Comparison of ENCODE assay signal across 8 cellular contexts in genomic region chr2:120736955-120737801, GRCh38. TPM values are rescaled to one million over a fixed set of nuclear protein-coding genes. Genes with fewer than 3 reads are reported as not detected.
A peak's percentile ranks its signal among the peaks of the same experiment; 100 is the strongest.
DNase-seq lines count a peak whose midpoint lies in the region; ATAC-seq, FAIRE-seq and TF ChIP-seq lines count a peak whose summit lies in the region.

No MANE protein-coding gene starts in this region.

- H3K4me1 ChIP-seq in gastroesophageal sphincter, result peaks cover 2 to 94% (median 22%) of the 10 kb centered on the region in 3 donors
- H3K4me1 ChIP-seq in ovary (ENCODE audit: insufficient read depth), result peaks cover 26% of the 10 kb centered on the region
- no peaks in the 10 kb centered on the region for H3K4me1 ChIP-seq in small intestine (ENCODE audit: control insufficient read depth in 2 of 2, insufficient read depth in 1 of 2, low read depth in 1 of 2, low read length in 1 of 2)

- H3K9me3 ChIP-seq in SK-N-MC (ENCODE audit: low read depth, low read length) (no peaks in the 10 kb centered on the region), gastroesophageal sphincter (no peaks in the 10 kb centered on the region), ovary (no peaks in the 10 kb centered on the region), small intestine (ENCODE audit: control insufficient read depth, low read depth) (no peaks in the 10 kb centered on the region)

- ATAC-seq in gastroesophageal sphincter (peak; percentile 70), GM21723 (IDR thresholded peaks at IDR 0.05; ENCODE audit: unreplicated experiment) (no peak)

- H3K27me3 Mint-ChIP-seq in activated CD4-positive, alpha-beta T cell treated with anti-CD3 and anti-CD28 coated beads, Interleukin-2, amount 10 ng/mL, durations not matched to agents 7 days and 5 days, result peaks cover 78% of the 10 kb centered on the region

- DNase-seq in activated CD4-positive, alpha-beta T cell treated with anti-CD3 and anti-CD28 coated beads, Interleukin-2, amount 10 ng/mL, durations not matched to agents 7 days and 5 days, result no peak
- no peak for DNase-seq in activated CD4-positive, alpha-beta T cell treated with anti-CD3 and anti-CD28 coated beads, Interleukin-2, amount 50 U/mL, for 4 hours
- DNase-seq in SK-N-MC (ENCODE audit: low read depth, low spot score) (no peak), ovary (peak; percentile 77 to 85 (median 83)), small intestine (no peak), HPDE6-E6E7 (ENCODE audit: extremely low spot score) (no peak)

- no peak for TF ChIP-seq POLR2A in gastroesophageal sphincter (IDR thresholded peaks at IDR 0.05)
- TF ChIP-seq POLR2A in ovary (IDR thresholded peaks at IDR 0.05), result no peak

- 0 to 1% methylated on average over 7 to 16 of the region's 55 CpGs for WGBS in gastroesophageal sphincter (ENCODE audit: low coverage in 1 of 2), 2 donors
- WGBS in ovary, 3 donors, result 1 to 3% (median 1%) methylated on average over 55 of the region's 55 CpGs
- whole genome bisulfite sequencing in small intestine, 3 donors, result 3 to 4% (median 3%) methylated on average over 55 of the region's 55 CpGs

- TF ChIP-seq EP300 in gastroesophageal sphincter (IDR thresholded peaks at IDR 0.05) (no peak), ovary (IDR thresholded peaks at IDR 0.05) (no peak)

- CTCF ChIA-PET in activated CD4-positive, alpha-beta T cell treated with anti-CD3 and anti-CD28 coated beads, Interleukin-2, amount 10 ng/mL, durations not matched to agents 7 days and 5 days (lab: Charles Lee), result interaction anchor here (0.7 kb wide), 1 partner anchor 41 kb away, joined by 3 read pairs; no protein-coding TSS in a partner anchor

- no peaks in the 10 kb centered on the region for H3K9me3 Mint-ChIP-seq in activated CD4-positive, alpha-beta T cell treated with anti-CD3 and anti-CD28 coated beads, Interleukin-2, amount 10 ng/mL, durations not matched to agents 7 days and 5 days

- peak overlapping the region; percentile 27 for H3K4me3 Mint-ChIP-seq in activated CD4-positive, alpha-beta T cell treated with anti-CD3 and anti-CD28 coated beads, Interleukin-2, amount 10 ng/mL, durations not matched to agents 7 days and 5 days

- H3K4me3 ChIP-seq in SK-N-MC (peak overlapping the region; percentile 97), gastroesophageal sphincter (peak overlapping the region; percentile 42 to 76), ovary (peak overlapping the region; percentile 48), small intestine (ENCODE audit: low read depth in 1 of 2, low read length in 2 of 2) (peak overlapping the region in 1 of 2 donors; percentile 17)

- H3K36me3 Mint-ChIP-seq in activated CD4-positive, alpha-beta T cell treated with anti-CD3 and anti-CD28 coated beads, Interleukin-2, amount 10 ng/mL, durations not matched to agents 7 days and 5 days (ENCODE audit: low read depth), result no peaks in the 10 kb centered on the region

- peak overlapping the region; percentile 81 for H3K9ac ChIP-seq in SK-N-MC (ENCODE audit: insufficient read length)

- TF ChIP-seq CTCF in gastroesophageal sphincter (IDR thresholded peaks at IDR 0.05) (no peak), ovary (IDR thresholded peaks at IDR 0.05) (no peak)

- peaks cover 20% of the 10 kb centered on the region for H3K4me1 Mint-ChIP-seq in activated CD4-positive, alpha-beta T cell treated with anti-CD3 and anti-CD28 coated beads, Interleukin-2, amount 10 ng/mL, durations not matched to agents 7 days and 5 days

- intact Hi-C loops in ovary (cut with DNase I), result loop anchor here in 3 of 4 donors (5.0 to 10.0 kb wide), 5 partner anchors 65 to 178 kb away; no protein-coding TSS in a partner anchor

- POLR2A ChIA-PET in activated CD4-positive, alpha-beta T cell treated with anti-CD3 and anti-CD28 coated beads, Interleukin-2, amount 10 ng/mL, durations not matched to agents 7 days and 5 days (lab: Charles Lee), result no interaction called here

- H3K27ac Mint-ChIP-seq in activated CD4-positive, alpha-beta T cell treated with anti-CD3 and anti-CD28 coated beads, Interleukin-2, amount 10 ng/mL, durations not matched to agents 7 days and 5 days, result no peak overlapping the region

- H3K36me3 ChIP-seq in SK-N-MC (ENCODE audit: insufficient read depth, low read length), result no peaks in the 10 kb centered on the region
- no peaks in the 10 kb centered on the region for H3K36me3 ChIP-seq in gastroesophageal sphincter
- no peaks in the 10 kb centered on the region for H3K36me3 ChIP-seq in ovary
- H3K36me3 ChIP-seq in small intestine (ENCODE audit: control insufficient read depth in 2 of 2, insufficient read depth in 2 of 2, low read length in 2 of 2), result no peaks in the 10 kb centered on the region

- H3K27me3 ChIP-seq in gastroesophageal sphincter (peaks cover 41% of the 10 kb centered on the region), ovary (no peaks in the 10 kb centered on the region), small intestine (ENCODE audit: control insufficient read depth in 2 of 2, insufficient read depth in 2 of 2, low read length in 2 of 2) (peaks cover 18 to 21% of the 10 kb centered on the region in 2 donors)

- no peak for FAIRE-seq in small intestine (lab: Jason Lieb, UNC)

- H3K27ac ChIP-seq in SK-N-MC, result peak overlapping the region; percentile 81
- peak overlapping the region; percentile 57 to 95 (median 94) for H3K27ac ChIP-seq in gastroesophageal sphincter
- H3K27ac ChIP-seq in ovary, result peak overlapping the region; percentile 78 to 97
- peak overlapping the region in 1 of 2 donors; percentile 64 for H3K27ac ChIP-seq in small intestine (ENCODE audit: low read depth in 1 of 2, low read length in 1 of 2)

RNA-seq across cellular contexts. Expression of gene GLI2, which starts 1.5 kb away (rescaled TPM):
- total RNA-seq in activated CD4-positive, alpha-beta T cell treated with anti-CD3 and anti-CD28 coated beads, Interleukin-2, amount 10 ng/mL, durations not matched to agents 7 days and 5 days, result under 1 TPM; 0.07 to 0.12 TPM
- total RNA-seq in gastroesophageal sphincter, result 10 to 100 TPM in 2 of 4 donors, 1 to 10 TPM in 2; 6.3 to 22.3 (median 11.0) TPM
- total RNA-seq in ovary, result 10 to 100 TPM in 6 of 7 donors, 1 to 10 TPM in 1; 6.9 to 53.0 (median 38.9) TPM
- polyA plus RNA-seq in ovary, result 10 to 100 TPM in 1 of 2 donors, 1 to 10 TPM in 1; 5.9 to 18.5 TPM
- polyA plus RNA-seq in small intestine, result 1 to 10 TPM in 1 of 3 donors, not detected in 2; 1.2 TPM

Comparison
In these comparisons a context has a peak if more than half of its experiments do, and no peak if none do; other contexts are left out.
1. DNase-seq: peak in ovary (5 of 5); none in activated CD4-positive, alpha-beta T cell treated with anti-CD3 and anti-CD28 coated beads, Interleukin-2, amount 10 ng/mL, durations not matched to agents 7 days and 5 days (single experiment), activated CD4-positive, alpha-beta T cell treated with anti-CD3 and anti-CD28 coated beads, Interleukin-2, amount 50 U/mL, for 4 hours (0 of 2), SK-N-MC (single experiment), small intestine (single experiment) and HPDE6-E6E7 (single experiment).
2. RNA of gene GLI2, which starts 1.5 kb away (total RNA-seq): 6.9 to 53.0 TPM in ovary and 6.3 to 22.3 TPM in gastroesophageal sphincter; 0.07 to 0.12 TPM in activated CD4-positive, alpha-beta T cell treated with anti-CD3 and anti-CD28 coated beads, Interleukin-2, amount 10 ng/mL, durations not matched to agents 7 days and 5 days; every median in the first group is over 4 times any median in the second.